Comparison of ENCODE assay signal across 7 cellular contexts in genomic region chr2:104068665-104069064, GRCh38.
"Had no signal": no experiment of that assay in that cellular context is flagged by ENCODE, and none has a peak within 500 bp of the region (broad histone marks: within the 10 kb centered on the region; RNA-seq: fewer than 3 reads in every experiment).

No MANE protein-coding gene starts in this region.

- H3K4me3 ChIP-seq: GM12878 had no signal

- DNase-seq: GDM1, GF-D8 had no signal

- FAIRE-seq: GM12878, GM12891, GM12892, GM18507, GM19239 had no signal

- ATAC-seq: GM12878 had no signal
